8 cellular contexts compared by ENCODE assay signal in the genomic region with DNA sequence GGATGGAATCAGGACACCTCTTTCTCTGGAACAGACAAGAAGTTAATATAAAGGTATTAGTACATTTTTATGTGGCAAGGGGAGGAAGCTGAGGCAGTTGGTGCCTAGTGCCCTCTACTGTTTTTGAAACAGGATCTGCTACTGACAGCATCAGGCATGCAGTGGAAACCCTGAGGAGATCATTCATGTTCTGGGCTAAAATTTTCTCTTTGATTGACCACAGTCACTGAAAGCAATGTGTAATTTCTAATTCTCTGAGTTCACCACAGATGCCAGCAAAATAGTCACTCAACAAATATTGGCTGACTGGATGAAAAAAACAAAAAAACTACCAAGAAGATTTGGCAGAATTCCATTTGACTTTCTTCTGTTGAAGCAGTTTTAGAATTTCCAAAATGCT.
DNase-seq lines count a peak whose midpoint lies in the region; ATAC-seq, FAIRE-seq and TF ChIP-seq lines count a peak whose summit lies in the region.
"Not testable (repeated sequence)": the region's sequence is repeated elsewhere in the genome, so short reads cannot be mapped to it uniquely, and the experiment has no call there.

No MANE protein-coding gene starts in this region.

- not testable (repeated sequence) for H3K4me3 Mint-ChIP-seq in Calu3 (ENCODE audit: low read depth, unreplicated experiment)

- not testable (repeated sequence) for TF ChIP-seq EP300 in HepG2 (IDR thresholded peaks at IDR 0.05; ENCODE audit: low read depth in 2 of 2, low read length in 2 of 2); HepG2 (CRISPR knock-in tag; IDR thresholded peaks at IDR 0.05; ENCODE audit: borderline replicate concordance)

- H3K36me3 ChIP-seq in HepG2 (replicated peaks in 1 of 2; ENCODE audit: control insufficient read depth in 1 of 2, insufficient read depth in 2 of 2, low read length in 2 of 2): not testable (repeated sequence)

- peak; percentile 59 for TF ChIP-seq RAD21 in HepG2 (CRISPR knock-in tag; IDR thresholded peaks at IDR 0.05)

- not testable (repeated sequence) for H3K4me2 ChIP-seq in HepG2 (ENCODE audit: low read depth, low read length)

- H3K4me1 ChIP-seq in HepG2 (ENCODE audit: insufficient read depth, low read length): peaks cover 52% of the 10 kb centered on the region

- peak; percentile 76 for FAIRE-seq in HepG2 (lab: Jason Lieb, UNC)

- peak; percentile 10 for DNase-seq in Calu3
- DNase-seq in HCEC 1CT: peak; percentile 67
- peak; percentile 12 for DNase-seq in NCI-H1694 treated with DMSO at 0.1 percent for 48 hours (lab: John Stamatoyannopoulos, UW)
- peak; percentile 49 for DNase-seq in SIG-M5 treated with dmso at 0.1 percent for 504 hours (lab: John Stamatoyannopoulos, UW; ENCODE audit: unreplicated experiment)
- DNase-seq in amniotic epithelial cell (ENCODE audit: low read depth): peak; percentile 63
- peak; percentile 55 for DNase-seq in fibroblast of mammary gland (ENCODE audit: low read depth)
- peak; percentile 44 for DNase-seq in HepG2 (ENCODE audit: low spot score)
- DNase-seq in stromal cell of bone marrow (ENCODE audit: low read depth): peak; percentile 44

- peaks cover 23% of the 10 kb centered on the region for H3K27me3 Mint-ChIP-seq in Calu3 (ENCODE audit: unreplicated experiment)

- not testable (repeated sequence) for H3K9me3 ChIP-seq in HepG2 (ENCODE audit: low read length)

- ATAC-seq in HepG2: peak; percentile 92

- POLR2A ChIA-PET in HepG2 (lab: Yijun Ruan, JAX): interaction anchor here (1.1 to 1.6 kb wide), 2 partner anchors 12 to 24 kb away, joined by 3 to 5 read pairs; no protein-coding TSS in a partner anchor

- not testable (repeated sequence) for H3K4me1 Mint-ChIP-seq in Calu3 (ENCODE audit: low read depth, unreplicated experiment)

- intact Hi-C loops in Calu3 (cut with micrococcal nuclease; ENCODE audit: unreplicated experiment) (loop anchor here (1.0 kb wide), 1 partner anchor 61 kb away; no protein-coding TSS in a partner anchor), HepG2 (cut with micrococcal nuclease; ENCODE audit: unreplicated experiment) (loop anchor here (5.0 kb wide), 2 partner anchors 83 to 278 kb away; partner anchors contain the start of genes MDH2 and STYXL1)

- not testable (repeated sequence) for H3K79me2 ChIP-seq in HepG2 (ENCODE audit: insufficient read depth, low read length)

- in situ Hi-C loops in HepG2 (cut with HindIII; ENCODE audit: extremely low pct_ligation_motif_present, low pct_unique_long_range_greater_than_20kb): loop anchor here (5.0 kb wide), 1 partner anchor 63 kb away; no protein-coding TSS in a partner anchor

- not testable (repeated sequence) for TF ChIP-seq POLR2A in HepG2 (IDR thresholded peaks at IDR 0.05; ENCODE audit: insufficient read depth in 1 of 2, low read depth in 2 of 2, low read length in 2 of 2)

- H3K9me3 Mint-ChIP-seq in Calu3 (ENCODE audit: low read depth, unreplicated experiment): not testable (repeated sequence)

- CTCF ChIA-PET in Calu3 (lab: Charles Lee): interaction anchor here (1.0 kb wide), 2 partner anchors 61 to 62 kb away, joined by 3 to 4 read pairs; no protein-coding TSS in a partner anchor
- CTCF ChIA-PET in HepG2 (lab: Yijun Ruan, JAX; ENCODE audit: low intra/inter-chr PET ratio, low total read pairs): not testable (repeated sequence)

- not testable (repeated sequence) for H3K27ac Mint-ChIP-seq in Calu3 (ENCODE audit: unreplicated experiment)

- peak; percentile 19 for TF ChIP-seq CTCF in Calu3 (IDR thresholded peaks at IDR 0.05; ENCODE audit: unreplicated experiment)
- TF ChIP-seq CTCF in fibroblast of mammary gland (conservative IDR thresholded peaks at IDR 0.05; ENCODE audit: control insufficient read depth, insufficient read depth, low read depth, low read length): peak; percentile 47
- TF ChIP-seq CTCF in HepG2 (CRISPR knock-in tag; IDR thresholded peaks at IDR 0.05): peak; percentile 79

- H3K4me3 ChIP-seq in fibroblast of mammary gland (ENCODE audit: control insufficient read depth, low read depth, low read length); HepG2 (replicated peaks in 1 of 3; ENCODE audit: insufficient read depth in 1 of 3, low read depth in 2 of 3, low read length in 3 of 3): not testable (repeated sequence)

- H3K9ac ChIP-seq in HepG2 (ENCODE audit: insufficient read depth, low read depth, low read length): not testable (repeated sequence)

- not testable (repeated sequence) for H4K20me1 ChIP-seq in HepG2 (ENCODE audit: insufficient read depth, low read length)

- H2AFZ ChIP-seq in HepG2 (ENCODE audit: low read length): not testable (repeated sequence)

- not testable (repeated sequence) for H3K27ac ChIP-seq in HepG2 (ENCODE audit: extremely low read length, insufficient read depth, low read length)

- BruUV-seq in Calu3 (replicated peaks; lab: Mats Ljungman, UMichigan); HepG2 (replicated peaks; lab: Mats Ljungman, UMichigan): not testable (repeated sequence)

- H3K36me3 Mint-ChIP-seq in Calu3 (ENCODE audit: insufficient read depth, unreplicated experiment): not testable (repeated sequence)

- H3K27me3 ChIP-seq in HepG2 (ENCODE audit: control insufficient read depth in 1 of 2, insufficient read depth in 2 of 2, low read length in 2 of 2): not testable (repeated sequence)

TF ChIP-seq in HepG2, 621 proteins besides CTCF, POLR2A, EP300 and RAD21:
- TF ChIP-seq SMC3 (IDR thresholded peaks at IDR 0.05; ENCODE audit: low read length) (peak; percentile 66), MXD4 (CRISPR knock-in tag; IDR thresholded peaks at IDR 0.05) (0 out of 2 replicates have a peak, but pooled peaks have one; percentile 30), ELF3 (CRISPR knock-in tag; IDR thresholded peaks at IDR 0.05) (0 out of 2 replicates have a peak, but pooled peaks have one; percentile 16), STAG1 (CRISPR knock-in tag; IDR thresholded peaks at IDR 0.05) (peak; percentile 82), SAP130 (CRISPR knock-in tag; IDR thresholded peaks at IDR 0.05; ENCODE audit: low read depth) (0 out of 2 replicates have a peak, but pooled peaks have one; percentile 16), FOSL2 (CRISPR knock-in tag; IDR thresholded peaks at IDR 0.05) (0 out of 2 replicates have a peak, but pooled peaks have one; percentile 14), TEAD3 (CRISPR knock-in tag; optimal IDR thresholded peaks at IDR 0.05; ENCODE audit: borderline replicate concordance) (peak; percentile 17), ARID3A (IDR thresholded peaks at IDR 0.05; ENCODE audit: low read depth, low read length) (0 out of 2 replicates have a peak, but pooled peaks have one; percentile 50), SIX1 (CRISPR knock-in tag; IDR thresholded peaks at IDR 0.05; ENCODE audit: borderline replicate concordance) (peak; percentile 35; the same call in 1 of the 2 replicates), GATAD2A (CRISPR knock-in tag; IDR thresholded peaks at IDR 0.05) (0 out of 2 replicates have a peak, but pooled peaks have one; percentile 14)
- TF ChIP-seq, protein P1, sequence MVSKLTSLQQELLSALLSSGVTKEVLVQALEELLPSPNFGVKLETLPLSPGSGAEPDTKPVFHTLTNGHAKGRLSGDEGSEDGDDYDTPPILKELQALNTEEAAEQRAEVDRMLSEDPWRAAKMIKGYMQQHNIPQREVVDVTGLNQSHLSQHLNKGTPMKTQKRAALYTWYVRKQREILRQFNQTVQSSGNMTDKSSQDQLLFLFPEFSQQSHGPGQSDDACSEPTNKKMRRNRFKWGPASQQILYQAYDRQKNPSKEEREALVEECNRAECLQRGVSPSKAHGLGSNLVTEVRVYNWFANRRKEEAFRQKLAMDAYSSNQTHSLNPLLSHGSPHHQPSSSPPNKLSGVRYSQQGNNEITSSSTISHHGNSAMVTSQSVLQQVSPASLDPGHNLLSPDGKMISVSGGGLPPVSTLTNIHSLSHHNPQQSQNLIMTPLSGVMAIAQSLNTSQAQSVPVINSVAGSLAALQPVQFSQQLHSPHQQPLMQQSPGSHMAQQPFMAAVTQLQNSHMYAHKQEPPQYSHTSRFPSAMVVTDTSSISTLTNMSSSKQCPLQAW (CRISPR knock-in tag; IDR thresholded peaks at IDR 0.05): 0 out of 2 replicates have a peak, but pooled peaks have one; percentile 26

Comparison
In these comparisons a context has a peak if more than half of its experiments do, and no peak if none do; other contexts are left out.
1. DNase-seq: peak in every context shown above with its lines; median percentile 67 in HCEC 1CT; 63 in amniotic epithelial cell; 55 in fibroblast of mammary gland; 49 in SIG-M5 treated with dmso at 0.1 percent for 504 hours; 44 in HepG2; 44 in stromal cell of bone marrow; 12 in NCI-H1694 treated with DMSO at 0.1 percent for 48 hours; 10 in Calu3.
2. CTCF ChIP-seq: peak in every context shown above with its lines; median percentile 79 in HepG2; 47 in fibroblast of mammary gland; 19 in Calu3.